In the genomic region with DNA sequence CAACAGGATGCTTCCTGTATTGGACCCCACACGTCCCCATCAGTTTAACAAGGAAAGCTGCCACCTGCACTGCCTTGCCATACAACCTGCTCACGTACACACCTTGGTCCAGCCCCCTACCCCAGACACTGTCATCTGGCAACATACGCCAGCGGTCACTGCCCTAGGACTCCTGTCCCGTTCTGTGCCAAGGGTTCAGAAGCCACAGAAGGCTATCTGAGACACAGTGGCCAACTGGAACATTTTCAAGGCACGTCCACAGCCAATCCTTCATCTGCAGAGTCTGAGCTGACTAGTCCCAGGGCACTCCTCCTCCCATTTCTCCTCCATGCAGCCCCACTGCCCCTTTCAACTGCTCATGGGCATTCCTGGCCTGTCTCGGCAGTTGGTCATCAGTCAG, we compare ENCODE assay signal across 14 cellular contexts. TPM values are rescaled to one million over a fixed set of nuclear protein-coding genes. Genes with fewer than 3 reads are reported as not detected.
"Had no signal": no experiment of that assay in that cellular context is flagged by ENCODE, and none has a peak within 500 bp of the region (broad histone marks: within the 10 kb centered on the region; RNA-seq: fewer than 3 reads in every experiment).

No MANE protein-coding gene starts in this region.

RNA-seq across cellular contexts. Expression of a gene that starts 2.6 kb away (rescaled TPM):
- total RNA-seq: stomach, subcutaneous adipose tissue, suprapubic skin, temporal lobe, thoracic aorta, thyroid gland, tibial nerve, transverse colon, upper lobe of left lung, upper lobe of right lung, ureter, urinary bladder, uterus, vagina had no signal
- polyA plus RNA-seq: stomach, urinary bladder had no signal

RNA-seq across cellular contexts. Expression of a gene that starts 7.9 kb away (rescaled TPM):
- total RNA-seq: stomach, subcutaneous adipose tissue, suprapubic skin, temporal lobe, thoracic aorta, thyroid gland, tibial nerve, transverse colon, upper lobe of right lung, ureter, urinary bladder, vagina had no signal
- polyA plus RNA-seq: stomach, urinary bladder had no signal

RNA-seq across cellular contexts. Expression of a gene that starts 7.9 kb away (rescaled TPM):
- total RNA-seq: stomach, subcutaneous adipose tissue, suprapubic skin, temporal lobe, thoracic aorta, thyroid gland, tibial nerve, transverse colon, upper lobe of right lung, ureter, urinary bladder, uterus, vagina had no signal
- polyA plus RNA-seq: stomach, urinary bladder had no signal

RNA-seq across cellular contexts. Expression of a gene that starts 28.0 kb away (rescaled TPM):
- total RNA-seq: stomach, subcutaneous adipose tissue, suprapubic skin, temporal lobe, thoracic aorta, thyroid gland, tibial nerve, transverse colon, upper lobe of right lung, ureter, urinary bladder, uterus, vagina had no signal
- polyA plus RNA-seq: stomach, urinary bladder had no signal

RNA-seq across cellular contexts. Expression of a gene that starts 28.1 kb away (rescaled TPM):
- total RNA-seq: stomach, subcutaneous adipose tissue, suprapubic skin, temporal lobe, thoracic aorta, thyroid gland, tibial nerve, transverse colon, upper lobe of left lung, upper lobe of right lung, ureter, urinary bladder, uterus, vagina had no signal
- polyA plus RNA-seq: stomach, urinary bladder had no signal
